In genomic region chr3:129428020-129428381, GRCh38 we compare ENCODE assay signal across 9 cellular contexts. TPM values are rescaled to one million over a fixed set of nuclear protein-coding genes. Genes with fewer than 3 reads are reported as not detected.
A peak's percentile ranks its signal among the peaks of the same experiment; 100 is the strongest.
DNase-seq lines count a peak whose midpoint lies in the region; ATAC-seq and TF ChIP-seq lines count a peak whose summit lies in the region.
"Had no signal": no experiment of that assay in that cellular context is flagged by ENCODE, and none has a peak within 500 bp of the region (broad histone marks: within the 10 kb centered on the region; RNA-seq: fewer than 3 reads in every experiment).

No MANE protein-coding gene starts in this region.

- no peaks in the 10 kb centered on the region for H3K9me3 ChIP-seq in suprapubic skin

- no peak for TF ChIP-seq POLR2A in suprapubic skin (IDR thresholded peaks at IDR 0.05)

- TF ChIP-seq EP300 in suprapubic skin (IDR thresholded peaks at IDR 0.05), result no peak

- no peak overlapping the region for H3K27ac ChIP-seq in suprapubic skin
- H3K27ac ChIP-seq: HL-60 had no signal

- H3K27me3 ChIP-seq in suprapubic skin, result no peaks in the 10 kb centered on the region

- 10% methylated on average over 7 of the region's 8 CpGs for whole genome bisulfite sequencing in suprapubic skin

- in situ Hi-C loops in astrocyte of the cerebellum (cut with HindIII; ENCODE audit: low sequenced_read_pairs), result loop anchor here (25.0 kb wide), 1 partner anchor 409 kb away; no protein-coding TSS in a partner anchor

- TF ChIP-seq CTCF in astrocyte of the cerebellum (IDR thresholded peaks at IDR 0.05; ENCODE audit: low read depth, low read length, missing control alignments) (no peak), suprapubic skin (IDR thresholded peaks at IDR 0.05) (no peak)

- peak; percentile 35 for DNase-seq in NCI-H748 (lab: John Stamatoyannopoulos, UW; ENCODE audit: unreplicated experiment)
- DNase-seq in NCI-H748 treated with DMSO at 0.1 percent for 48 hours (lab: John Stamatoyannopoulos, UW), result no peak
- no peak for DNase-seq in astrocyte of the cerebellum (ENCODE audit: low read depth)
- no peak for DNase-seq in left colon
- no peak for DNase-seq in suprapubic skin (ENCODE audit: low spot score in 2 of 2)
- DNase-seq in COLO829 (ENCODE audit: low spot score), result no peak
- no peak for DNase-seq in AML-193 (lab: John Stamatoyannopoulos, UW)

- intact Hi-C loops in left colon (cut with DNase I, micrococcal nuclease), result no loop called here

- ATAC-seq in left colon, result peak; percentile 5
- no peak for ATAC-seq in GM18861 (IDR thresholded peaks at IDR 0.05; ENCODE audit: unreplicated experiment)

- H3K4me1 ChIP-seq in suprapubic skin, result peaks cover 21% of the 10 kb centered on the region

- H3K36me3 ChIP-seq in suprapubic skin, result peaks cover 25% of the 10 kb centered on the region

- H3K4me3 ChIP-seq in astrocyte of the cerebellum (ENCODE audit: low read depth, low read length) (peak overlapping the region; percentile 46), suprapubic skin (peak overlapping the region; percentile 56)

RNA-seq across cellular contexts. Expression of gene EFCAB12, which starts 0.4 kb away (rescaled TPM):
- under 1 TPM; 0.56 to 0.58 TPM for total RNA-seq in left colon
- 1 to 10 TPM in 1 of 4 donors, under 1 TPM in 2, not detected in 1; 0.13 to 1.1 (median 0.23) TPM for total RNA-seq in suprapubic skin

RNA-seq across cellular contexts. Expression of gene MBD4, which starts 11.7 kb away (rescaled TPM):
- 10 to 100 TPM; 21.8 to 23.6 TPM for total RNA-seq in left colon
- total RNA-seq in suprapubic skin, result 10 to 100 TPM; 14.8 to 42.5 (median 24.0) TPM

RNA-seq across cellular contexts. Expression of gene IFT122, which starts 12.0 kb away (rescaled TPM):
- 10 to 100 TPM; 18.8 to 21.6 TPM for total RNA-seq in left colon
- total RNA-seq in suprapubic skin, result 10 to 100 TPM in 3 of 4 donors, 1 to 10 TPM in 1; 9.5 to 47.6 (median 24.5) TPM
